8 cellular contexts compared by ENCODE assay signal in the genomic region with DNA sequence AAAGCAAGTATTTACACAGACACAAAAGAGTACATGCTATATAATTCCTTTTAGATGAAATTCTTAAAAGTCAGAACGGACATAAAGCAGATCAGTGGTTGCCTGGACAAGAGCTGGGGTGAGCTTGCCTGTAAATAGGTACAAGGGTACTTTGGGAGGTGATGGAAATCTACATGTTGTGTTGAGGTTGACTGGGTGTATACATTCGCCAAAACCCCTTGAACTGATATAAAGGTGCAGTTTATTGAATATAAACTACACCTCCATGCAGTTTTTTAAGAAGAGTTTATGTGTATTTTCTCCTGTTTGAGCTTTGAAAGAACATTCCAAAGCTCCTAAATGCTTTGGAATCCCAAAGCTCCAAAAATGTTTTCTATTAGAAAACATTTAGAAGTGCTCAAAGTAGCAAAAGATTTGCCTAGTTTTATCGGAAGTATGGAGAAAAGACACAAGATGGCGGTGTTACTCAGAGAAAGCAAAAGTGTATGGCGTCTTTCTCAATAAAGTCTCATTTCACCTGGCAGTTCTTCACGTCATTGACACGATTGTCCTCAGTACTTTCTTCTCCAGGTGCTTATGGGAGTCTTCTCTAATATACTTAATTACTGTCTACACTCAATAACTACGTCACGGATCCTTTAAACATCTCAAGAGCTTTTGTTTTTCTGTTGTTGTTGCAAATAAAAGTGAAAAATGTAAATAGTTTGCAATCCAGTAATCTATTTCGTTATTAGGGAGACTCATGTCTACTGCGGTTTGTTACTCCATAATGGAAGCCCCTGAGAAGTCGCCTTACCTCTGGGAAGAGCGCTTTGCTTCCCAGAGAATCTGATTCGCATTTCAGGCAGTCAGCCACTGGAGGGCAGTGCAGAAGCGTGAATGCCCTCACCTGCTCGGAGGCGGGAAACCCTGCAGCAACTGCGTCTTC. TPM values are rescaled to one million over a fixed set of nuclear protein-coding genes. Genes with fewer than 3 reads are reported as not detected.
A peak's percentile ranks its signal among the peaks of the same experiment; 100 is the strongest.
DNase-seq lines count a peak whose midpoint lies in the region; ATAC-seq, FAIRE-seq and TF ChIP-seq lines count a peak whose summit lies in the region.

No MANE protein-coding gene starts in this region.

- intact Hi-C loops in head of caudate nucleus (cut with DNase I), result loop anchor here (5.0 kb wide), 1 partner anchor 484 kb away; no protein-coding TSS in a partner anchor

- H3K4me3 Mint-ChIP-seq in activated naive CD4-positive, alpha-beta T cell treated with anti-CD3 and anti-CD28 coated beads, Interleukin-2, amount 50 U/mL, for 24 hours, result peak overlapping the region; percentile 86

- no peaks in the 10 kb centered on the region for H3K9me2 ChIP-seq in MM.1S (replicated peaks; ENCODE audit: insufficient read depth, low read length)

- peak overlapping the region; percentile 61 for H3K4me3 ChIP-seq in MM.1S (ENCODE audit: low read length)
- peak overlapping the region; percentile 24 for H3K4me3 ChIP-seq in SJSA1
- H3K4me3 ChIP-seq in upper lobe of left lung, result peak overlapping the region in 3 of 4 donors; percentile 17 to 36 (median 25)

- peaks cover 4% of the 10 kb centered on the region for H3K36me3 Mint-ChIP-seq in activated naive CD4-positive, alpha-beta T cell treated with anti-CD3 and anti-CD28 coated beads, Interleukin-2, amount 50 U/mL, for 24 hours

- FAIRE-seq in H54 (lab: Jason Lieb, UNC), result peak; percentile 96

- TF ChIP-seq POLR2A in H54 (IDR thresholded peaks at IDR 0.05; ENCODE audit: low read depth, low read length) (no peak), upper lobe of left lung (IDR thresholded peaks at IDR 0.05) (no peak)

- TF ChIP-seq EP300 in upper lobe of left lung (IDR thresholded peaks at IDR 0.05), result no peak

- no peaks in the 10 kb centered on the region for H3F3A ChIP-seq in MM.1S (ENCODE audit: insufficient read depth, low read length)

- H3K4me1 Mint-ChIP-seq in activated naive CD4-positive, alpha-beta T cell treated with anti-CD3 and anti-CD28 coated beads, Interleukin-2, amount 50 U/mL, for 24 hours, result peaks cover 8% of the 10 kb centered on the region

- WGBS in upper lobe of left lung, 2 donors, result 22% methylated on average over 18 of the region's 18 CpGs

- no peak overlapping the region for H3K27ac Mint-ChIP-seq in activated naive CD4-positive, alpha-beta T cell treated with anti-CD3 and anti-CD28 coated beads, Interleukin-2, amount 50 U/mL, for 24 hours

- peaks cover 18% of the 10 kb centered on the region for H3K27me3 Mint-ChIP-seq in activated naive CD4-positive, alpha-beta T cell treated with anti-CD3 and anti-CD28 coated beads, Interleukin-2, amount 50 U/mL, for 24 hours

- ATAC-seq in upper lobe of left lung (ENCODE audit: low FRiP score in 2 of 2), result peak; percentile 93 to 96

- no peaks in the 10 kb centered on the region for H3K27me3 ChIP-seq in MM.1S (replicated peaks; ENCODE audit: insufficient read depth, low read length)
- no peaks in the 10 kb centered on the region for H3K27me3 ChIP-seq in SJSA1 (replicated peaks)
- no peaks in the 10 kb centered on the region for H3K27me3 ChIP-seq in upper lobe of left lung

- H3K4me2 ChIP-seq in MM.1S (ENCODE audit: low read depth, low read length), result peak overlapping the region; percentile 80

- H2AFZ ChIP-seq in MM.1S (ENCODE audit: low read length), result peak overlapping the region; percentile 92

- H3K4me1 ChIP-seq in MM.1S (ENCODE audit: low read length) (no peaks in the 10 kb centered on the region), SJSA1 (replicated peaks) (no peaks in the 10 kb centered on the region; the same call in 1 of the 2 replicates), upper lobe of left lung (peaks cover 0 to 7% (median 2%) of the 10 kb centered on the region in 4 donors)

- peaks cover 11% of the 10 kb centered on the region for H3K9me3 Mint-ChIP-seq in activated naive CD4-positive, alpha-beta T cell treated with anti-CD3 and anti-CD28 coated beads, Interleukin-2, amount 50 U/mL, for 24 hours

- H3K36me3 ChIP-seq in MM.1S (replicated peaks; ENCODE audit: insufficient read depth, low read length), result no peaks in the 10 kb centered on the region
- H3K36me3 ChIP-seq in SJSA1, result no peaks in the 10 kb centered on the region
- no peaks in the 10 kb centered on the region for H3K36me3 ChIP-seq in upper lobe of left lung

- H3K79me2 ChIP-seq in MM.1S (ENCODE audit: low read length), result no peaks in the 10 kb centered on the region

- no peaks in the 10 kb centered on the region for H3K9me3 ChIP-seq in MM.1S (replicated peaks; ENCODE audit: insufficient read depth, low read length)
- no peaks in the 10 kb centered on the region for H3K9me3 ChIP-seq in SJSA1 (replicated peaks)
- no peaks in the 10 kb centered on the region for H3K9me3 ChIP-seq in upper lobe of left lung

- H3K27ac ChIP-seq in MM.1S (ENCODE audit: low read length) (no peak overlapping the region), SJSA1 (no peak overlapping the region), upper lobe of left lung (peak overlapping the region in 2 of 4 donors; percentile 51 to 58)

- TF ChIP-seq CTCF in MM.1S (IDR thresholded peaks at IDR 0.05; ENCODE audit: low read length) (peak; percentile 78), upper lobe of left lung (IDR thresholded peaks at IDR 0.05) (peak; percentile 74 to 90 (median 78))

- DNase-seq in Daoy (ENCODE audit: low read depth) (peak; percentile 96), H54 (ENCODE audit: insufficient read length, low spot score) (peak; percentile 94), MM.1S (peak; percentile 79), SJSA1 (ENCODE audit: low read depth in 1 of 2, low spot score in 2 of 2) (peak; percentile 72 to 82), head of caudate nucleus (peak; percentile 73 to 94 (median 86)), pons (ENCODE audit: low spot score) (peak; percentile 85), upper lobe of left lung (peak in 1 of 2 donors; percentile 83)

- peak overlapping the region; percentile 51; the same call in 1 of the 2 replicates for H3K9ac ChIP-seq in MM.1S (ENCODE audit: low read length)

- no peaks in the 10 kb centered on the region for H4K20me1 ChIP-seq in MM.1S (ENCODE audit: insufficient read depth, low read length)

RNA-seq across cellular contexts. Expression of gene SEC61G, which starts 14.7 kb away (rescaled TPM):
- 1,119 and 2,044 TPM in 2 replicates for total RNA-seq in Daoy (2014; rRNA removed; shearing (Covaris generic))
- 1,111 and 1,400 TPM in 2 replicates for total RNA-seq in SJSA1 (2014; rRNA removed; shearing (Covaris generic))
- 100 to 1,000 TPM in 3 of 6 donors, 10 to 100 TPM in 3; 25.1 to 201 (median 92.5) TPM for total RNA-seq in upper lobe of left lung
